In the genomic region with DNA sequence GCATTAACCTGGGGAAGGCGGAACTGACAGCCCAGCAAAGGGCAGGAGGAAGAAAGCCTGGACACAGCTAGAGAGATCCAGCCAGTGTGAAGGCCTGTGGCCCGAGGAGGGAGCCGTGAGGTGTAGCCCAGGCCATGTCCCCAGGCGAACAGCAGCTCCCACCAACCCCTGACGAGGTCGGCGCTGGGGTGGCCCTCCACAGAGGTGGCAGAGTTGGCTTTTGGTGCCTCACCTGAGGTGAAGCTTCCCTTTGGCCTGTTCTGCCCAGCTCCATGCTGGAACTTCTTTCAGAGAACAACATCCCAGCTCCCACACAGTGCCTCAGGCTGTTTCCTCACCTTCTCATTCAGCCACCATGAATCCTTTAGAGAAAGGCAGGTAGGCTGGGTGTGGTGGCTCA, we compare ENCODE assay signal across 27 cellular contexts.
"Had no signal": no experiment of that assay in that cellular context is flagged by ENCODE, and none has a peak within 500 bp of the region (broad histone marks: within the 10 kb centered on the region; RNA-seq: fewer than 3 reads in every experiment).

No MANE protein-coding gene starts in this region.

- H3K4me1 ChIP-seq: heart left ventricle, uterus had no signal

- H3K36me3 ChIP-seq: gastrocnemius medialis, neutrophil, thoracic aorta, upper lobe of right lung, uterus had no signal

- H3K4me3 Mint-ChIP-seq: mesothelial cell of epicardium; naive B cell; natural killer cell treated with Interleukin-12 subunit alpha and Interleukin-12 subunit beta and Interleukin-15 and Interleukin-18, amount 100 ng/mL, for 72 hours; neural crest cell; stimulated activated naive B cell treated with anti-CD40 and anti-IgM and Interleukin-4, amounts not matched to agents 10 μg/mL and 1 μg/mL and 100 μg/mL, for 72 hours; stimulated activated naive CD8-positive, alpha-beta T cell treated with anti-CD3 and anti-CD28 coated beads, Interleukin-15, Interleukin-2, amounts not matched to agents 100 ng/mL and 50 ng/mL, for 24 hours had no signal

- H3K27ac Mint-ChIP-seq: mesothelial cell of epicardium; naive B cell; natural killer cell treated with Interleukin-12 subunit alpha and Interleukin-12 subunit beta and Interleukin-15 and Interleukin-18, amount 100 ng/mL, for 72 hours; stimulated activated naive B cell treated with anti-CD40 and anti-IgM and Interleukin-4, amounts not matched to agents 10 μg/mL and 1 μg/mL and 100 μg/mL, for 72 hours; stimulated activated naive CD8-positive, alpha-beta T cell treated with anti-CD3 and anti-CD28 coated beads, Interleukin-15, Interleukin-2, amounts not matched to agents 100 ng/mL and 50 ng/mL, for 24 hours had no signal

- H3K9me3 ChIP-seq: gastrocnemius medialis, heart left ventricle, mucosa of descending colon, neutrophil, pancreas, prostate gland, right atrium auricular region, thoracic aorta, tibial nerve, upper lobe of right lung, uterus had no signal

- DNase-seq: dermis blood vessel endothelial cell; effector memory CD4-positive, alpha-beta T cell; erythroblast; gastrocnemius medialis; heart left ventricle; kidney; mesenchymal stem cell; mucosa of descending colon; naive B cell; pancreas; stimulated activated CD4-positive, alpha-beta T cell treated with anti-CD3 and anti-CD28 coated beads, Interleukin-15, amount 100 ng/mL, for 24 hours; stimulated activated CD4-positive, alpha-beta T cell treated with anti-CD3 and anti-CD28 coated beads, Interleukin-2, amount 100 ng/mL, for 48 hours; stimulated activated naive B cell treated with anti-CD40 and anti-IgM and Interleukin-4, amounts not matched to agents 10 μg/mL and 1 μg/mL and 100 μg/mL, for 72 hours; upper lobe of right lung; uterus had no signal

- H3K27me3 ChIP-seq: gastrocnemius medialis, hepatocyte, neutrophil, pancreas, right atrium auricular region, upper lobe of right lung, uterus had no signal

- H3K9me3 Mint-ChIP-seq: mesothelial cell of epicardium; naive B cell; natural killer cell treated with Interleukin-12 subunit alpha and Interleukin-12 subunit beta and Interleukin-15 and Interleukin-18, amount 100 ng/mL, for 72 hours; neural crest cell; stimulated activated naive B cell treated with anti-CD40 and anti-IgM and Interleukin-4, amounts not matched to agents 10 μg/mL and 1 μg/mL and 100 μg/mL, for 72 hours had no signal

- H3K27ac ChIP-seq: coronary artery, gastrocnemius medialis, heart left ventricle, hepatocyte, neutrophil, pancreas, prostate gland, right atrium auricular region, skin epidermis, thoracic aorta, tibial nerve, upper lobe of right lung, uterus had no signal

- H3K36me3 Mint-ChIP-seq: natural killer cell treated with Interleukin-12 subunit alpha and Interleukin-12 subunit beta and Interleukin-15 and Interleukin-18, amount 100 ng/mL, for 72 hours had no signal

- H3K4me3 ChIP-seq: coronary artery, gastrocnemius medialis, heart left ventricle, hepatocyte, mucosa of descending colon, pancreas, prostate gland, right atrium auricular region, skin epidermis, thoracic aorta, tibial nerve, upper lobe of right lung, uterus had no signal

- H3K27me3 Mint-ChIP-seq: stimulated activated naive CD8-positive, alpha-beta T cell treated with anti-CD3 and anti-CD28 coated beads, Interleukin-15, Interleukin-2, amounts not matched to agents 100 ng/mL and 50 ng/mL, for 24 hours had no signal
